In the genomic region with DNA sequence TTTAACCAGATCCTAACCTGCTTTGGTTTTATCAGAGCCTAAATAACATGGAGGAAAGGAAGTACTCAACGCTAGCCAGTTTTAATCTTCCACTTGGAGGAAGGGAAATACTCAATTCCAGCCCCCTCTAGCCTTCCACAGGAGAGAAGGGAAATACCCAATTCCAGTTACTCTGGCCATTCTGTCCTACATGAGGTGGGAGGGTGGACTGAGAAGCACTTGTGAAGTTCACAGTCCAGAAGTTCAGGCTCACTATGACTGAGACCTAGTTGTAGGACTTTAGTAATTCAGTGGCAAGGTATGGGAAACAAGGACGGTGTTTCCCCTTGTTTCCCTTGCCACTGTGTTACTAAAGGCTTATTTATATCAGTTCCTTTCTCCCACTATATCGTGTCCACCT, we compare ENCODE assay signal across 13 cellular contexts.
A peak's percentile ranks its signal among the peaks of the same experiment; 100 is the strongest.
DNase-seq lines count a peak whose midpoint lies in the region; ATAC-seq, FAIRE-seq and TF ChIP-seq lines count a peak whose summit lies in the region.
"Had no signal": no experiment of that assay in that cellular context is flagged by ENCODE, and none has a peak within 500 bp of the region (broad histone marks: within the 10 kb centered on the region; RNA-seq: fewer than 3 reads in every experiment).

No MANE protein-coding gene starts in this region.

- H3K4me1 ChIP-seq in GM23248 (ENCODE audit: insufficient read depth) (peaks cover 46% of the 10 kb centered on the region), K562 (replicated peaks in 1 of 2; ENCODE audit: control insufficient read depth in 2 of 2, insufficient read depth in 2 of 2, low read length in 2 of 2) (no peaks in the 10 kb centered on the region; a peak in 1 of 5 replicates), lower lobe of right lung (peaks cover 3% of the 10 kb centered on the region), skeletal muscle tissue (ENCODE audit: control insufficient read depth in 3 of 3, insufficient read depth in 3 of 3, low read length in 3 of 3) (peaks cover 0 to 5% (median 0%) of the 10 kb centered on the region in 3 donors)
- H3K4me1 ChIP-seq: Caco-2 had no signal

- TF ChIP-seq EP300 in K562 (IDR thresholded peaks at IDR 0.05; ENCODE audit: low read length) = no peak

- peak; percentile 11 for FAIRE-seq in K562 (lab: Jason Lieb, UNC)
- no peak for FAIRE-seq in GM19239 (lab: Jason Lieb, UNC)

- no peak for TF ChIP-seq POLR2A in K562 (conservative IDR thresholded peaks at IDR 0.05)

- WGBS in GM23248 (ENCODE audit: low coverage in 1 of 2, low lambda C conversion rate in 2 of 2, missing lambda C conversion rate in 2 of 2), 2 experiments = 15 to 16% methylated on average over 3 of the region's 3 CpGs
- WGBS in K562 (ENCODE audit: insufficient coverage, low coverage, missing lambda C conversion rate) = 10% methylated on average over 3 of the region's 3 CpGs

- H3K79me2 ChIP-seq in GM23248 (ENCODE audit: insufficient read depth) = no peaks in the 10 kb centered on the region
- no peaks in the 10 kb centered on the region for H3K79me2 ChIP-seq in K562 (ENCODE audit: control insufficient read depth, insufficient read depth, low read length)

- TF ChIP-seq CTCF in K562 (IDR thresholded peaks at IDR 0.05 in 2 of 3, conservative IDR thresholded peaks at IDR 0.05 in 1 of 3; ENCODE audit: insufficient read depth in 2 of 3, low read depth in 1 of 3, low read length in 3 of 3) (no peak), lower lobe of right lung (IDR thresholded peaks at IDR 0.05) (no peak)

- CTCF ChIA-PET in K562 (lab: Yijun Ruan, JAX; ENCODE audit: low intra/inter-chr PET ratio) = no interaction called here

- H4K20me1 ChIP-seq in GM23248 (ENCODE audit: insufficient read depth) = no peaks in the 10 kb centered on the region
- no peaks in the 10 kb centered on the region for H4K20me1 ChIP-seq in K562 (replicated peaks; ENCODE audit: control insufficient read depth, insufficient read depth, low read length)

- no peaks in the 10 kb centered on the region for H3K36me3 ChIP-seq in GM23248 (ENCODE audit: low read depth)
- H3K36me3 ChIP-seq in K562 (ENCODE audit: control insufficient read depth, insufficient read depth, low read length) = no peaks in the 10 kb centered on the region
- no peaks in the 10 kb centered on the region for H3K36me3 ChIP-seq in lower lobe of right lung
- no peaks in the 10 kb centered on the region for H3K36me3 ChIP-seq in skeletal muscle tissue (ENCODE audit: control insufficient read depth in 3 of 3, insufficient read depth in 3 of 3, low read length in 3 of 3)

- peak overlapping the region; percentile 72 for H3K4me2 ChIP-seq in GM23248 (ENCODE audit: unreplicated experiment)
- no peak overlapping the region for H3K4me2 ChIP-seq in K562 (ENCODE audit: insufficient read depth, low read length)

- H3K27ac ChIP-seq in GM23248 = peak overlapping the region; percentile 89
- H3K27ac ChIP-seq in K562 (ENCODE audit: extremely low read depth, low read depth, low read length) = no peak overlapping the region
- peak overlapping the region; percentile 26 for H3K27ac ChIP-seq in lower lobe of right lung
- peak overlapping the region; percentile 42 for H3K27ac ChIP-seq in skeletal muscle tissue (ENCODE audit: low read depth, low read length)
- H3K27ac ChIP-seq: SK-N-MC, VCaP had no signal

- no peaks in the 10 kb centered on the region for H3K27me3 ChIP-seq in GM23248 (replicated peaks; ENCODE audit: insufficient read depth)
- H3K27me3 ChIP-seq in K562 (ENCODE audit: control insufficient read depth in 2 of 2, insufficient read depth in 2 of 2, low read length in 2 of 2) = no peaks in the 10 kb centered on the region
- H3K27me3 ChIP-seq in lower lobe of right lung (ENCODE audit: low read depth) = no peaks in the 10 kb centered on the region
- no peaks in the 10 kb centered on the region for H3K27me3 ChIP-seq in skeletal muscle tissue (ENCODE audit: control insufficient read depth in 3 of 3, insufficient read depth in 3 of 3, low read length in 3 of 3)

- peak overlapping the region; percentile 62 for H2AFZ ChIP-seq in GM23248
- H2AFZ ChIP-seq in K562 (ENCODE audit: low read depth, low read length) = peak overlapping the region; percentile 58; the same call in 1 of the 2 replicates

- H3K9me1 ChIP-seq in K562 (ENCODE audit: control insufficient read depth, insufficient read depth, low read length) = no peaks in the 10 kb centered on the region

- H3K9ac ChIP-seq in GM23248 (peak overlapping the region; percentile 58), K562 (ENCODE audit: insufficient read depth in 1 of 2, low read depth in 2 of 2, low read length in 2 of 2) (no peak overlapping the region), skeletal muscle tissue (ENCODE audit: low read depth in 1 of 3, low read length in 3 of 3) (no peak overlapping the region)

- no peak for TF ChIP-seq RAD21 in K562 (CRISPR knock-in tag; conservative IDR thresholded peaks at IDR 0.05 in 1 of 2, IDR thresholded peaks at IDR 0.05 in 1 of 2)

- no peaks in the 10 kb centered on the region for H3K9me3 ChIP-seq in GM23248 (ENCODE audit: low read depth)
- no peaks in the 10 kb centered on the region for H3K9me3 ChIP-seq in K562 (replicated peaks; ENCODE audit: control insufficient read depth, insufficient read depth, low read depth, low read length)
- H3K9me3 ChIP-seq in lower lobe of right lung = no peaks in the 10 kb centered on the region
- no peaks in the 10 kb centered on the region for H3K9me3 ChIP-seq in skeletal muscle tissue (ENCODE audit: control insufficient read depth in 3 of 3, low read length in 3 of 3)
- H3K9me3 ChIP-seq: Caco-2 had no signal

- intact Hi-C loops in K562 (cut with micrococcal nuclease) = no loop called here
- intact Hi-C loops in lower lobe of right lung (cut with DNase I) = no loop called here

- H3F3A ChIP-seq in GM23248 (ENCODE audit: insufficient read depth) = peaks cover 28% of the 10 kb centered on the region

- POLR2A ChIA-PET in K562 (lab: Yijun Ruan, JAX) = no interaction called here

- ATAC-seq in K562 (peak; percentile 21; the same call in 1 of the 3 replicates), lower lobe of right lung (no peak), GM18858 (IDR thresholded peaks at IDR 0.05; ENCODE audit: unreplicated experiment) (no peak)

- DNase-seq in GM23248 (no peak), K562 (ENCODE audit: extremely low read depth in 1 of 4, low spot score in 3 of 4) (no peak), lower lobe of right lung (no peak), dermis blood vessel endothelial cell (no peak), GM19239 (ENCODE audit: insufficient read length, low spot score) (no peak), cerebellar nuclear complex (lab: John Stamatoyannopoulos, UW) (no peak)
- DNase-seq: Caco-2, MM.1S, retina had no signal

- no peaks in the 10 kb centered on the region for H3K9me2 ChIP-seq in GM23248 (ENCODE audit: insufficient read depth)

- H3K4me3 ChIP-seq in GM23248 = peak overlapping the region; percentile 48
- no peak overlapping the region for H3K4me3 ChIP-seq in K562
- no peak overlapping the region for H3K4me3 ChIP-seq in lower lobe of right lung
- no peak overlapping the region for H3K4me3 ChIP-seq in skeletal muscle tissue (ENCODE audit: low read length in 3 of 3)
- H3K4me3 ChIP-seq: SK-N-MC had no signal

- no TSS peak for BruUV-seq in K562 (replicated peaks; lab: Mats Ljungman, UMichigan)

- in situ Hi-C loops in GM23248 (cut with MboI) (no loop called here), K562 (cut with MboI) (no loop called here)

TF ChIP-seq in K562, 482 proteins besides CTCF, POLR2A, EP300 and RAD21 (continues in another document):
- TF ChIP-seq, protein P1, sequence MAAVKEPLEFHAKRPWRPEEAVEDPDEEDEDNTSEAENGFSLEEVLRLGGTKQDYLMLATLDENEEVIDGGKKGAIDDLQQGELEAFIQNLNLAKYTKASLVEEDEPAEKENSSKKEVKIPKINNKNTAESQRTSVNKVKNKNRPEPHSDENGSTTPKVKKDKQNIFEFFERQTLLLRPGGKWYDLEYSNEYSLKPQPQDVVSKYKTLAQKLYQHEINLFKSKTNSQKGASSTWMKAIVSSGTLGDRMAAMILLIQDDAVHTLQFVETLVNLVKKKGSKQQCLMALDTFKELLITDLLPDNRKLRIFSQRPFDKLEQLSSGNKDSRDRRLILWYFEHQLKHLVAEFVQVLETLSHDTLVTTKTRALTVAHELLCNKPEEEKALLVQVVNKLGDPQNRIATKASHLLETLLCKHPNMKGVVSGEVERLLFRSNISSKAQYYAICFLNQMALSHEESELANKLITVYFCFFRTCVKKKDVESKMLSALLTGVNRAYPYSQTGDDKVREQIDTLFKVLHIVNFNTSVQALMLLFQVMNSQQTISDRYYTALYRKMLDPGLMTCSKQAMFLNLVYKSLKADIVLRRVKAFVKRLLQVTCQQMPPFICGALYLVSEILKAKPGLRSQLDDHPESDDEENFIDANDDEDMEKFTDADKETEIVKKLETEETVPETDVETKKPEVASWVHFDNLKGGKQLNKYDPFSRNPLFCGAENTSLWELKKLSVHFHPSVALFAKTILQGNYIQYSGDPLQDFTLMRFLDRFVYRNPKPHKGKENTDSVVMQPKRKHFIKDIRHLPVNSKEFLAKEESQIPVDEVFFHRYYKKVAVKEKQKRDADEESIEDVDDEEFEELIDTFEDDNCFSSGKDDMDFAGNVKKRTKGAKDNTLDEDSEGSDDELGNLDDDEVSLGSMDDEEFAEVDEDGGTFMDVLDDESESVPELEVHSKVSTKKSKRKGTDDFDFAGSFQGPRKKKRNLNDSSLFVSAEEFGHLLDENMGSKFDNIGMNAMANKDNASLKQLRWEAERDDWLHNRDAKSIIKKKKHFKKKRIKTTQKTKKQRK (IDR thresholded peaks at IDR 0.05; ENCODE audit: borderline replicate concordance, low read depth, low read length) = no peak
- TF ChIP-seq SOX6 (IDR thresholded peaks at IDR 0.05) (no peak), ZNF324 (CRISPR knock-in tag; IDR thresholded peaks at IDR 0.05) (no peak), GTF2F1 (IDR thresholded peaks at IDR 0.05; ENCODE audit: low read depth, low read length) (no peak), CBX1 (IDR thresholded peaks at IDR 0.05; ENCODE audit: low read depth) (no peak), RBM25 (IDR thresholded peaks at IDR 0.05; ENCODE audit: low read depth, low read length, severe bottlenecking) (no peak), CHCHD3 (CRISPR knock-in tag; IDR thresholded peaks at IDR 0.05) (no peak), NCOA2 (IDR thresholded peaks at IDR 0.05; ENCODE audit: partially characterized antibody in 2 of 2) (no peak), CREB1 (IDR thresholded peaks at IDR 0.05) (no peak), CREB1 (CRISPR knock-in tag; IDR thresholded peaks at IDR 0.05) (no peak), ATF7 (IDR thresholded peaks at IDR 0.05) (no peak), CBFA2T2 (conservative IDR thresholded peaks at IDR 0.05) (no peak)
